6 cellular contexts compared by ENCODE assay signal in the genomic region with DNA sequence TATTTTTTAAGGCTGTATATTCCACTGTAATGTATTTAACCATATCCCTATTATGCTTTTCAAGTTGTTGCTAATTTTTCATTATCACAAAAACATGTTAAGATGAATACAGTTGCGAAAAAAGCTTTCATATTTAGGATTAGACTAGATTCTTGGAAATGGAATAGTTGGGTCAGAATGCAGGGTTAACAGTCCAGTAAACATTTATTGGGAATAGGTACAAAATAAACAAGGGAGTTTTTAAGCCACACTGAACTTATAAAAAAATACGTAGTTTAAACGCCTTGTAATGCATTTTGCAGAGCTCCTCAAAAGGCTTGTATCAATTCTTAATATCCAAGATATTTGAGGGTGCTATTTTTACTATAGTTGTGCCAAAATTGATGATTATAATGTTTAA.
"Had no signal": no experiment of that assay in that cellular context is flagged by ENCODE, and none has a peak within 500 bp of the region (broad histone marks: within the 10 kb centered on the region; RNA-seq: fewer than 3 reads in every experiment).

No MANE protein-coding gene starts in this region.

- ATAC-seq: GM12878 had no signal

- FAIRE-seq: GM12878, GM12891, GM12892, GM18507 had no signal

- DNase-seq: GDM1, GF-D8 had no signal

- H3K4me3 ChIP-seq: GM12878 had no signal
